In genomic region chr3:141681390-141681780, GRCh38 we compare ENCODE assay signal across 21 cellular contexts. TPM values are rescaled to one million over a fixed set of nuclear protein-coding genes. Genes with fewer than 3 reads are reported as not detected.
DNase-seq lines count a peak whose midpoint lies in the region; ATAC-seq and TF ChIP-seq lines count a peak whose summit lies in the region.
"Had no signal": no experiment of that assay in that cellular context is flagged by ENCODE, and none has a peak within 500 bp of the region (broad histone marks: within the 10 kb centered on the region; RNA-seq: fewer than 3 reads in every experiment).

No MANE protein-coding gene starts in this region.

- H3K9me3 ChIP-seq in BLaER1 treated with 17β-estradiol and CSF1 and Interleukin-3, amounts not matched to agents 10 nM and 100 nM (replicated peaks in 1 of 11), result peaks cover 9 to 47% (median 17%) of the 10 kb centered on the region in 11 experiments; a peak in 21 of 22 replicates
- no peaks in the 10 kb centered on the region for H3K9me3 ChIP-seq in HUES48 (ENCODE audit: control insufficient read depth, insufficient read depth, low read length)
- no peaks in the 10 kb centered on the region for H3K9me3 ChIP-seq in RWPE2 (ENCODE audit: severe bottlenecking)
- H3K9me3 ChIP-seq: heart left ventricle, left lung, thoracic aorta had no signal

- no peak for TF ChIP-seq CTCF in RWPE2 (IDR thresholded peaks at IDR 0.05; ENCODE audit: poor library complexity, severe bottlenecking)

- no peaks in the 10 kb centered on the region for H3K36me3 ChIP-seq in BLaER1 treated with 17β-estradiol and CSF1 and Interleukin-3, amounts not matched to agents 10 nM and 100 nM
- no peaks in the 10 kb centered on the region for H3K36me3 ChIP-seq in HUES48 (ENCODE audit: control insufficient read depth, insufficient read depth, low read length)
- no peaks in the 10 kb centered on the region for H3K36me3 ChIP-seq in RWPE2 (ENCODE audit: low read depth)
- H3K36me3 ChIP-seq in mesendoderm (ENCODE audit: control insufficient read depth, insufficient read depth, low read length), result no peaks in the 10 kb centered on the region
- H3K36me3 ChIP-seq: heart left ventricle, left lung, thoracic aorta had no signal

- peak overlapping the region; percentile 42 for H3K4ac ChIP-seq in mesendoderm (ENCODE audit: low read depth, low read length)

- H3K27ac ChIP-seq in BLaER1 treated with 17β-estradiol and CSF1 and Interleukin-3, amounts not matched to agents 10 nM and 100 nM, result no peak overlapping the region
- peak overlapping the region; percentile 39 for H3K27ac ChIP-seq in HUES48 (ENCODE audit: low read depth, low read length)
- peak overlapping the region; percentile 42 for H3K27ac ChIP-seq in RWPE2 (ENCODE audit: poor library complexity, severe bottlenecking)
- no peak overlapping the region for H3K27ac ChIP-seq in mesendoderm (ENCODE audit: low read depth, low read length)
- H3K27ac ChIP-seq: C4-2B, parathyroid adenoma, thoracic aorta had no signal

- no peaks in the 10 kb centered on the region for H3K79me2 ChIP-seq in mesendoderm (ENCODE audit: control insufficient read depth, insufficient read depth, low read length)
- H3K79me2 ChIP-seq: parathyroid adenoma had no signal

- no peak overlapping the region for H3K56ac ChIP-seq in mesendoderm (ENCODE audit: low read length)

- no peak overlapping the region for H4K5ac ChIP-seq in mesendoderm (ENCODE audit: low read length)

- H3K4me1 ChIP-seq in BLaER1 treated with 17β-estradiol and CSF1 and Interleukin-3, amounts not matched to agents 10 nM and 100 nM, result peaks cover 22 to 70% (median 57%) of the 10 kb centered on the region in 10 experiments
- H3K4me1 ChIP-seq in HUES48 (ENCODE audit: control insufficient read depth, insufficient read depth, low read length), result peaks cover 27% of the 10 kb centered on the region
- peaks cover 15% of the 10 kb centered on the region for H3K4me1 ChIP-seq in RWPE2 (ENCODE audit: insufficient read depth, poor library complexity, severe bottlenecking)
- peaks cover 4% of the 10 kb centered on the region for H3K4me1 ChIP-seq in mesendoderm (ENCODE audit: control insufficient read depth, low read depth, low read length)
- H3K4me1 ChIP-seq: parathyroid adenoma had no signal

- no peaks in the 10 kb centered on the region for H4K20me1 ChIP-seq in BLaER1 treated with 17β-estradiol and CSF1 and Interleukin-3, amounts not matched to agents 10 nM and 100 nM

- no peak overlapping the region for H3K9ac ChIP-seq in BLaER1 treated with 17β-estradiol and CSF1 and Interleukin-3, amounts not matched to agents 10 nM and 100 nM
- no peak overlapping the region for H3K9ac ChIP-seq in HUES48 (ENCODE audit: low read depth, low read length)
- no peak overlapping the region for H3K9ac ChIP-seq in mesendoderm (ENCODE audit: low read length)
- H3K9ac ChIP-seq: parathyroid adenoma had no signal

- no peak overlapping the region for H3K18ac ChIP-seq in mesendoderm (ENCODE audit: low read length)

- no peak overlapping the region for H4K8ac ChIP-seq in mesendoderm (ENCODE audit: low read depth, low read length)

- no peak overlapping the region for H3K23ac ChIP-seq in mesendoderm (ENCODE audit: low read length)

- no peak overlapping the region for H2BK120ac ChIP-seq in mesendoderm (ENCODE audit: low read depth, low read length)

- no peaks in the 10 kb centered on the region for H3K79me1 ChIP-seq in mesendoderm (ENCODE audit: low read length)

- H2BK5ac ChIP-seq in mesendoderm (ENCODE audit: low read length), result no peak overlapping the region

- no peak overlapping the region for H2AK5ac ChIP-seq in mesendoderm (ENCODE audit: low read length)

- no peak overlapping the region for H2BK15ac ChIP-seq in mesendoderm (replicated peaks; ENCODE audit: low read depth)

- no peak overlapping the region for H3K4me3 ChIP-seq in BLaER1 treated with 17β-estradiol and CSF1 and Interleukin-3, amounts not matched to agents 10 nM and 100 nM
- no peak overlapping the region for H3K4me3 ChIP-seq in HUES48 (ENCODE audit: low read depth, low read length)
- H3K4me3 ChIP-seq in RWPE2 (ENCODE audit: severe bottlenecking), result no peak overlapping the region
- no peak overlapping the region for H3K4me3 ChIP-seq in mesendoderm (ENCODE audit: low read length)
- H3K4me3 ChIP-seq: heart left ventricle, left lung, thoracic aorta had no signal

- H3K27me3 ChIP-seq in BLaER1 treated with 17β-estradiol and CSF1 and Interleukin-3, amounts not matched to agents 10 nM and 100 nM, result no peaks in the 10 kb centered on the region
- H3K27me3 ChIP-seq in HUES48 (ENCODE audit: control insufficient read depth, insufficient read depth, low read length) (no peaks in the 10 kb centered on the region), RWPE2 (ENCODE audit: insufficient read depth, poor library complexity, severe bottlenecking) (no peaks in the 10 kb centered on the region), mesendoderm (ENCODE audit: insufficient read depth, low read length, poor library complexity) (no peaks in the 10 kb centered on the region)
- H3K27me3 ChIP-seq: heart left ventricle, left lung had no signal

- H3K4me2 ChIP-seq in BLaER1 treated with 17β-estradiol and CSF1 and Interleukin-3, amounts not matched to agents 10 nM and 100 nM, result peak overlapping the region; percentile 29 to 83 (median 66); a peak in 21 of 22 replicates
- no peak overlapping the region for H3K4me2 ChIP-seq in mesendoderm (ENCODE audit: low read length)

- DNase-seq in RWPE2 (ENCODE audit: low spot score), result no peak
- no peak for DNase-seq in mesendoderm
- no peak for DNase-seq in NCI-H82 treated with DMSO at 0.1 percent for 48 hours (lab: John Stamatoyannopoulos, UW; ENCODE audit: unreplicated experiment)
- no peak for DNase-seq in dermis blood vessel endothelial cell
- DNase-seq in amniotic stem cell (lab: John Stamatoyannopoulos, UW), result no peak
- DNase-seq: activated CD4-positive, alpha-beta T cell treated with anti-CD3 and anti-CD28 coated beads for 48 hours; activated naive CD4-positive, alpha-beta T cell; activated T-cell treated with anti-CD3 and anti-CD28 coated beads, Interleukin-2, amount 50 U/mL, for 24 hours; effector CD4-positive, alpha-beta T cell; left lung; nephron progenitor cell; stimulated activated CD4-positive, alpha-beta T cell treated with anti-CD3 and anti-CD28 coated beads, Interleukin-12 subunit alpha, Interleukin-12 subunit beta, amount 100 ng/mL, for 4 hours; stimulated activated CD4-positive, alpha-beta T cell treated with anti-CD3 and anti-CD28 coated beads, Interleukin-4, amount 100 ng/mL, for 24 hours; stimulated activated naive CD4-positive, alpha-beta T cell had no signal

- ATAC-seq in RWPE2 (ENCODE audit: low read depth) (no peak), GM21717 (IDR thresholded peaks at IDR 0.05; ENCODE audit: unreplicated experiment) (no peak)

- WGBS in mesendoderm (ENCODE audit: extremely low coverage, insufficient coverage, low lambda C conversion rate), result no CpG with 5 or more reads among the region's 4 CpGs

RNA-seq across cellular contexts. Expression of gene RNF7, which starts 56.7 kb away (rescaled TPM):
- 135 TPM for polyA plus RNA-seq in mesendoderm (2013, experiment 1 of 2)
- polyA plus RNA-seq in mesendoderm (2013, experiment 2 of 2), result 134 TPM
- total RNA-seq in dermis blood vessel endothelial cell, result 38.1 and 93.8 TPM in 2 replicates

Comparison
In these comparisons a context has a peak if more than half of its experiments do, and no peak if none do; other contexts are left out.
1. H3K27ac ChIP-seq: peak in HUES48 (single experiment) and RWPE2 (single experiment); none in BLaER1 treated with 17β-estradiol and CSF1 and Interleukin-3, amounts not matched to agents 10 nM and 100 nM (0 of 11) and mesendoderm (single experiment).